ENCODE assay signal across 29 cellular contexts in the genomic region with DNA sequence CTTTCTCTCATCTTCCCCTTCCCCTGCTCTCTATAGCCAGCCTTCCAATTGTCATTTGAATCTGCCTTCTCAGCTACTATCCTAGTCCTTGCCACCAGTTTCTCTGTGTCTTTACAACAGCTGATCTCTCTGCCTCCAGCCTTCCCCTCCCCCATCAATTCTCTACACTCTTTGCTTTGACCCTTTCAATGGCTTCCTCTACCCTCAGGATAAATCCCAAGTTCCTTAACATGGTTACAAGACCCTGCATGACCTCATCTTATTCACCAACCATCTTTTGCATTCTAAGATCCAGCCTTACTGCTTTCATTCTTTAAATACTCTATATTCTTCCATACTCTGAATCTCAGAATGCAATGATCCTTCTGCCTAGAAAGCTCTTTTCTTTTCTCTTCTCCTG.
"Had no signal": no experiment of that assay in that cellular context is flagged by ENCODE, and none has a peak within 500 bp of the region (broad histone marks: within the 10 kb centered on the region; RNA-seq: fewer than 3 reads in every experiment).

No MANE protein-coding gene starts in this region.

- FAIRE-seq: astrocyte, bronchial epithelial cell had no signal

- DNase-seq: activated CD4-positive, alpha-beta memory T cell treated with anti-CD3 and anti-CD28 coated beads for 36 hours; activated CD4-positive, alpha-beta T cell treated with anti-CD3 and anti-CD28 coated beads for 36 hours; activated CD4-positive, alpha-beta T cell treated with anti-CD3 and anti-CD28 coated beads, Interleukin-2, amount 10 ng/mL, durations not matched to agents 24 days and 14 days; activated CD4-positive, CD25-positive, alpha-beta regulatory T cell; activated CD4-positive, CD25-positive, alpha-beta regulatory T cell treated with anti-CD3 and anti-CD28 coated beads, Interleukin-2, amount 50 U/mL, for 72 hours; activated CD8-positive, alpha-beta memory T cell treated with anti-CD3 and anti-CD28 coated beads, Interleukin-2, amount 50 U/mL, for 48 hours; activated gamma-delta T cell; activated naive CD4-positive, alpha-beta T cell; activated naive CD4-positive, alpha-beta T cell treated with anti-CD3 and anti-CD28 coated beads, Interleukin-2, amount 10 ng/mL, durations not matched to agents 7 days and 5 days; activated naive CD8-positive, alpha-beta T cell treated with anti-CD3 and anti-CD28 coated beads, Interleukin-2, amount 10 ng/mL, durations not matched to agents 7 days and 5 days; activated T-cell treated with anti-CD3 and anti-CD28 coated beads for 4 hours; activated T-cell treated with anti-CD3 and anti-CD28 coated beads, Interleukin-2, amount 50 U/mL, for 24 hours; activated T-cell treated with anti-CD3 and anti-CD28 coated beads, Interleukin-2, amount 50 U/mL, for 72 hours; amniotic stem cell; anterior cingulate cortex; brain microvascular endothelial cell; effector CD4-positive, alpha-beta T cell; effector memory CD8-positive, alpha-beta T cell; erythroblast; foreskin keratinocyte; gastrocnemius medialis; glutamatergic neuron; heart left ventricle; T-helper 2 cell had no signal

- H3K36me3 ChIP-seq: brain microvascular endothelial cell, esophagus muscularis mucosa, gastrocnemius medialis, heart left ventricle had no signal

- H3K27me3 ChIP-seq: brain microvascular endothelial cell, esophagus muscularis mucosa, foreskin keratinocyte, gastrocnemius medialis, heart left ventricle had no signal

- H3K9me3 ChIP-seq: esophagus muscularis mucosa, gastrocnemius medialis, heart left ventricle had no signal

- H3K4me1 ChIP-seq: gastrocnemius medialis had no signal

- ATAC-seq: activated CD4-positive, alpha-beta T cell treated with anti-CD3 and anti-CD28 coated beads for 36 hours; activated naive CD4-positive, alpha-beta T cell treated with anti-CD3 and anti-CD28 coated beads, Interleukin-2, amount 50 U/mL, for 72 hours; activated T-cell treated with anti-CD3 and anti-CD28 coated beads, Interleukin-2, amount 50 U/mL, for 72 hours; effector memory CD8-positive, alpha-beta T cell; foreskin keratinocyte; gastrocnemius medialis; heart left ventricle had no signal

- H3K27ac ChIP-seq: brain microvascular endothelial cell, coronary artery, esophagus muscularis mucosa, foreskin keratinocyte, gastrocnemius medialis had no signal

- H3K4me3 ChIP-seq: coronary artery, esophagus muscularis mucosa, gastrocnemius medialis, heart left ventricle had no signal
